23 cellular contexts compared by ENCODE assay signal in genomic region chr13:88285329-88285728, GRCh38.
"Had no signal": no experiment of that assay in that cellular context is flagged by ENCODE, and none has a peak within 500 bp of the region (broad histone marks: within the 10 kb centered on the region; RNA-seq: fewer than 3 reads in every experiment).

No MANE protein-coding gene starts in this region.

- H3K36me3 ChIP-seq: colonic mucosa, esophagus muscularis mucosa, esophagus squamous epithelium, gastrocnemius medialis, gastroesophageal sphincter, heart left ventricle, heart right ventricle had no signal

- H3K4me1 ChIP-seq: colonic mucosa, esophagus muscularis mucosa, esophagus squamous epithelium, foreskin keratinocyte, gastrocnemius medialis, gastroesophageal sphincter, heart left ventricle, heart right ventricle had no signal

- H3K27ac ChIP-seq: colonic mucosa, coronary artery, dorsolateral prefrontal cortex, epithelial cell of prostate, esophagus muscularis mucosa, esophagus squamous epithelium, foreskin keratinocyte, gastrocnemius medialis, gastroesophageal sphincter, heart left ventricle, heart right ventricle had no signal

- H3K4me3 ChIP-seq: colonic mucosa, coronary artery, dorsolateral prefrontal cortex, esophagus muscularis mucosa, esophagus squamous epithelium, gastrocnemius medialis, gastroesophageal sphincter, heart left ventricle, heart right ventricle had no signal

- H3K27me3 ChIP-seq: colonic mucosa, dorsolateral prefrontal cortex, esophagus muscularis mucosa, esophagus squamous epithelium, foreskin keratinocyte, gastrocnemius medialis, gastroesophageal sphincter, heart left ventricle, heart right ventricle had no signal

- H3K9me3 ChIP-seq: colonic mucosa, esophagus muscularis mucosa, gastrocnemius medialis had no signal

- DNase-seq: colonic mucosa; cortex of kidney; dermis blood vessel endothelial cell; dorsolateral prefrontal cortex; effector CD4-positive, alpha-beta T cell; effector CD8-positive, alpha-beta T cell; effector memory CD4-positive, alpha-beta T cell; effector memory CD8-positive, alpha-beta T cell; endodermal cell; erythroblast; esophagus squamous epithelium; foreskin fibroblast; foreskin keratinocyte; foreskin melanocyte; gastrocnemius medialis; glutamatergic neuron; head of caudate nucleus; heart left ventricle; heart right ventricle had no signal
